2 cellular contexts compared by ENCODE assay signal in genomic region chr22:23178512-23179254, GRCh38.
TF ChIP-seq lines count a peak whose summit lies in the region.

No MANE protein-coding gene starts in this region.

TF ChIP-seq in IMR-90, 13 proteins besides CTCF, POLR2A, EP300 and RAD21:
- TF ChIP-seq RCOR1 (IDR thresholded peaks at IDR 0.05; ENCODE audit: insufficient replicate concordance, low read length) (no peak), SMC3 (IDR thresholded peaks at IDR 0.05; ENCODE audit: low read depth, low read length) (peak; percentile 99)

TF ChIP-seq in SK-N-SH, 30 proteins besides CTCF, POLR2A, EP300 and RAD21:
- TF ChIP-seq ELF1 (IDR thresholded peaks at IDR 0.05) (no peak), NRF1 (IDR thresholded peaks at IDR 0.05; ENCODE audit: low read depth, low read length) (peak; percentile 27; the same call in 1 of the 2 replicates), YY1 (IDR thresholded peaks at IDR 0.05; ENCODE audit: low read depth) (no peak), FOSL2 (IDR thresholded peaks at IDR 0.05; ENCODE audit: borderline replicate concordance, low read depth) (no peak), SMC3 (IDR thresholded peaks at IDR 0.05; ENCODE audit: low read depth, low read length) (peak; percentile 99)
